In the genomic region with DNA sequence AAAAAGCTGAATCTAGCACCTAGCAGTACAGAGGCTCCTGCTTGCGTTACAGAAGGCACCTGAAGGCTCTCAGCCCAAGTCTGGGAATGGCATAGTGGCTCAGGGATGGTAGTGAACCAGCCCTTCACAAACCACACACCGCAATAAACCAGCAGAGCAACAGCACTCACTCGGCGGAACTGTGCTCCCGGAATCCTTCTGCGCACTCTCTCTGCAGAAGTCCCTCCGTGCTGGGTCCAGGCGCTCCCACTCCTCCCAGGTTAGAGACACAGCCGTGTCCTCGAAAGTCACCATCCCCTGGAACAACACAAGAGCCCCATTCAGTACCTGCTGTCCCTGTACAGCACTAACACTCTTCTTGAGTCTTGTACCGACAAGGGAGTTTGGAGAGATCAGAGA, we compare ENCODE assay signal across 8 cellular contexts. TPM values are rescaled to one million over a fixed set of nuclear protein-coding genes. Genes with fewer than 3 reads are reported as not detected.
DNase-seq lines count a peak whose midpoint lies in the region; ATAC-seq, FAIRE-seq and TF ChIP-seq lines count a peak whose summit lies in the region.

No MANE protein-coding gene starts in this region.

- ATAC-seq in HG03196 (IDR thresholded peaks at IDR 0.05; ENCODE audit: unreplicated experiment), result no peak

- H3K23ac ChIP-seq in mesendoderm (ENCODE audit: low read length), result no peak overlapping the region

- BruUV-seq in A673 (replicated peaks; lab: Mats Ljungman, UMichigan), result no TSS peak

- WGBS in HUES64, result 70% methylated on average over 11 of the region's 11 CpGs
- WGBS in mesendoderm (ENCODE audit: extremely low coverage, insufficient coverage, low lambda C conversion rate), result no CpG with 5 or more reads among the region's 11 CpGs

- no peak overlapping the region for H3K18ac ChIP-seq in mesendoderm (ENCODE audit: low read length)

- no peak for TF ChIP-seq CTCF in A673 (conservative IDR thresholded peaks at IDR 0.05; ENCODE audit: low read depth, low read length)
- TF ChIP-seq CTCF in astrocyte of the spinal cord (IDR thresholded peaks at IDR 0.05; ENCODE audit: low read depth, low read length), result no peak
- TF ChIP-seq CTCF in D721Med (IDR thresholded peaks at IDR 0.05; ENCODE audit: insufficient read depth, missing control alignments), result no peak

- POLR2A ChIA-PET in A673 (lab: Charles Lee; ENCODE audit: low non-redundant PET), result no interaction called here

- peaks cover 32% of the 10 kb centered on the region for H3K79me2 ChIP-seq in mesendoderm (ENCODE audit: control insufficient read depth, insufficient read depth, low read length)

- H3K4me1 ChIP-seq in A673 (ENCODE audit: insufficient read depth, low read length, poor library complexity, severe bottlenecking) (peaks cover 5% of the 10 kb centered on the region), HUES64 (ENCODE audit: insufficient read depth, low read length) (peaks cover 8% of the 10 kb centered on the region; the same call in 1 of the 2 replicates), mesendoderm (ENCODE audit: control insufficient read depth, low read depth, low read length) (peaks cover 6% of the 10 kb centered on the region)

- peak overlapping the region; percentile 74 for H3K4me2 ChIP-seq in mesendoderm (ENCODE audit: low read length)

- H3K56ac ChIP-seq in mesendoderm (ENCODE audit: low read length), result peak overlapping the region; percentile 60

- H3K27me3 ChIP-seq in A673 (replicated peaks; ENCODE audit: insufficient read depth, low read depth, low read length, poor library complexity) (no peaks in the 10 kb centered on the region), HUES64 (ENCODE audit: insufficient read depth, low read length) (no peaks in the 10 kb centered on the region), mesendoderm (ENCODE audit: insufficient read depth, low read length, poor library complexity) (no peaks in the 10 kb centered on the region)

- no peak overlapping the region for H3K4ac ChIP-seq in mesendoderm (ENCODE audit: low read depth, low read length)

- CTCF ChIA-PET in A673 (lab: Charles Lee), result no interaction called here

- no peak overlapping the region for H2BK15ac ChIP-seq in mesendoderm (replicated peaks; ENCODE audit: low read depth)

- in situ Hi-C loops in astrocyte of the spinal cord (cut with HindIII; ENCODE audit: low sequenced_read_pairs), result no loop called here

- H3K27ac ChIP-seq in A673 (ENCODE audit: low read depth, low read length, poor library complexity, severe bottlenecking) (no peak overlapping the region), HUES64 (ENCODE audit: low read depth, low read length) (no peak overlapping the region), mesendoderm (ENCODE audit: low read depth, low read length) (no peak overlapping the region)

- H3K9me3 ChIP-seq in A673 (ENCODE audit: low read depth, low read length, poor library complexity, severe bottlenecking) (peaks cover 12% of the 10 kb centered on the region), HUES64 (ENCODE audit: insufficient read depth, low read depth, low read length) (peaks cover 10% of the 10 kb centered on the region)

- H2BK120ac ChIP-seq in mesendoderm (ENCODE audit: low read depth, low read length), result no peak overlapping the region

- intact Hi-C loops in A673 (cut with micrococcal nuclease; ENCODE audit: unreplicated experiment), result no loop called here

- no peak overlapping the region for H2BK5ac ChIP-seq in mesendoderm (ENCODE audit: low read length)

- H3K9ac ChIP-seq in HUES64 (ENCODE audit: low read depth, low read length) (0 out of 2 replicates have a peak overlapping the region, but pooled peaks have one; percentile 7), mesendoderm (ENCODE audit: low read length) (peak overlapping the region; percentile 60)

- H3K4me3 ChIP-seq in A673 (ENCODE audit: low read depth, low read length, poor library complexity, severe bottlenecking), result peak overlapping the region; percentile 98
- H3K4me3 ChIP-seq in HUES64 (ENCODE audit: low read length), result peak overlapping the region; percentile 84
- H3K4me3 ChIP-seq in astrocyte of the spinal cord (ENCODE audit: low read depth, low read length), result peak overlapping the region; percentile 99
- peak overlapping the region; percentile 32 for H3K4me3 ChIP-seq in mesendoderm (ENCODE audit: low read length)

- H3K36me3 ChIP-seq in A673 (ENCODE audit: insufficient read depth, low read length, poor library complexity, severe bottlenecking), result peaks cover 10% of the 10 kb centered on the region
- peaks cover 26% of the 10 kb centered on the region for H3K36me3 ChIP-seq in HUES64 (ENCODE audit: insufficient read depth, low read length)
- H3K36me3 ChIP-seq in mesendoderm (ENCODE audit: control insufficient read depth, insufficient read depth, low read length), result peaks cover 6% of the 10 kb centered on the region

- no peak overlapping the region for H2AK5ac ChIP-seq in mesendoderm (ENCODE audit: low read length)

- H3K79me1 ChIP-seq in mesendoderm (ENCODE audit: low read length), result peaks cover 12% of the 10 kb centered on the region

- H4K8ac ChIP-seq in mesendoderm (ENCODE audit: low read depth, low read length), result no peak overlapping the region

- FAIRE-seq in D721Med (lab: Jason Lieb, UNC), result no peak

- DNase-seq in A673 (ENCODE audit: low spot score) (no peak), astrocyte of the spinal cord (ENCODE audit: low read depth, low spot score) (no peak), mesendoderm (no peak), NOMO-1 treated with DMSO at 0.1 percent for 48 hours (lab: John Stamatoyannopoulos, UW; ENCODE audit: unreplicated experiment) (no peak), D721Med (ENCODE audit: insufficient read length, low spot score) (no peak)
- no peak for DNase-seq in stimulated activated CD4-positive, alpha-beta T cell treated with anti-CD3 and anti-CD28 coated beads, Interleukin-2, amount 100 ng/mL, for 24 hours

- no peak overlapping the region for H4K5ac ChIP-seq in mesendoderm (ENCODE audit: low read length)

RNA-seq across cellular contexts. Expression of a gene that starts 1.5 kb away (rescaled TPM):
- total RNA-seq in A673 (2021), result 19.3 and 20.2 TPM in 2 replicates
- 13.0 TPM for polyA plus RNA-seq in HUES64 (2013, experiment 1 of 2)
- 13.3 TPM for polyA plus RNA-seq in HUES64 (2013, experiment 2 of 2)
- polyA plus RNA-seq in mesendoderm (2013, experiment 1 of 2), result 12.0 TPM
- 11.7 TPM for polyA plus RNA-seq in mesendoderm (2013, experiment 2 of 2)

RNA-seq across cellular contexts. Expression of a gene that starts 5.9 kb away (rescaled TPM):
- 13.3 and 13.4 TPM in 2 replicates for total RNA-seq in A673 (2021)
- polyA plus RNA-seq in HUES64 (2013, experiment 1 of 2), result 12.6 TPM
- polyA plus RNA-seq in HUES64 (2013, experiment 2 of 2), result 13.8 TPM
- 8.6 TPM for polyA plus RNA-seq in mesendoderm (2013, experiment 1 of 2)
- 8.9 TPM for polyA plus RNA-seq in mesendoderm (2013, experiment 2 of 2)

RNA-seq across cellular contexts. Expression of a gene that starts 25.9 kb away (rescaled TPM):
- 17.0 and 18.2 TPM in 2 replicates for total RNA-seq in A673 (2021)
- polyA plus RNA-seq in HUES64 (2013, experiment 1 of 2), result 7.8 TPM
- polyA plus RNA-seq in HUES64 (2013, experiment 2 of 2), result 7.4 TPM
- polyA plus RNA-seq in mesendoderm (2013, experiment 1 of 2), result 6.6 TPM
- 6.8 TPM for polyA plus RNA-seq in mesendoderm (2013, experiment 2 of 2)

RNA-seq across cellular contexts. Expression of a gene that starts 32.6 kb away (rescaled TPM):
- total RNA-seq in A673 (2021), result 411 and 461 TPM in 2 replicates
- 509 TPM for polyA plus RNA-seq in HUES64 (2013, experiment 1 of 2)
- polyA plus RNA-seq in HUES64 (2013, experiment 2 of 2), result 519 TPM
- 661 TPM for polyA plus RNA-seq in mesendoderm (2013, experiment 1 of 2)
- 678 TPM for polyA plus RNA-seq in mesendoderm (2013, experiment 2 of 2)

RNA-seq across cellular contexts. Expression of a gene that starts 53.4 kb away (rescaled TPM):
- total RNA-seq in A673 (2021), result 6.1 and 8.4 TPM in 2 replicates
- 8.4 TPM for polyA plus RNA-seq in HUES64 (2013, experiment 1 of 2)
- 10.3 TPM for polyA plus RNA-seq in HUES64 (2013, experiment 2 of 2)
- 3.8 TPM for polyA plus RNA-seq in mesendoderm (2013, experiment 1 of 2)
- polyA plus RNA-seq in mesendoderm (2013, experiment 2 of 2), result 3.8 TPM

Comparison
In these comparisons a context has a peak if more than half of its experiments do, and no peak if none do; other contexts are left out.
1. H3K4me3 ChIP-seq: peak in every context shown above with its lines; median percentile 99 in astrocyte of the spinal cord; 98 in A673; 84 in HUES64; 32 in mesendoderm.